Comparison of ENCODE assay signal across 8 cellular contexts in genomic region chr11:72069787-72070251, GRCh38. TPM values are rescaled to one million over a fixed set of nuclear protein-coding genes. Genes with fewer than 3 reads are reported as not detected.
DNase-seq lines count a peak whose midpoint lies in the region; ATAC-seq and TF ChIP-seq lines count a peak whose summit lies in the region.

No MANE protein-coding gene starts in this region.

- DNase-seq in GM04503 (ENCODE audit: low read depth) (peak; percentile 65), SW480 (ENCODE audit: low spot score) (peak; percentile 76), fibroblast of gingiva (ENCODE audit: low read depth) (peak; percentile 87), natural killer cell (peak; percentile 32), HuH-7.5 (ENCODE audit: low spot score) (no peak), superior temporal gyrus (ENCODE audit: extremely low spot score) (no peak)
- DNase-seq in CD4-positive, alpha-beta memory T cell = no peak

- no peak for TF ChIP-seq CTCF in natural killer cell (IDR thresholded peaks at IDR 0.05)

- H3K36me3 ChIP-seq in CD4-positive, alpha-beta memory T cell (ENCODE audit: insufficient read depth, low read length) = no peaks in the 10 kb centered on the region

- POLR2A ChIA-PET in CD4-positive, alpha-beta memory T cell (lab: Charles Lee; ENCODE audit: partially characterized antibody) = interaction anchor here (1.2 kb wide), 1 partner anchor 31 kb away, joined by 3 read pairs; no protein-coding TSS in a partner anchor

- peak overlapping the region; percentile 89 for H3K4me3 Mint-ChIP-seq in natural killer cell
- no peak overlapping the region for H3K4me3 Mint-ChIP-seq in CD4-positive, alpha-beta memory T cell

- intact Hi-C loops in natural killer cell (cut with micrococcal nuclease) = no loop called here
- intact Hi-C loops in CD4-positive, alpha-beta memory T cell (cut with micrococcal nuclease) = no loop called here

- no peaks in the 10 kb centered on the region for H3K9me3 ChIP-seq in CD4-positive, alpha-beta memory T cell (ENCODE audit: control insufficient read depth in 1 of 2, low read length in 2 of 2)

- CTCF ChIA-PET in CD4-positive, alpha-beta memory T cell (lab: Charles Lee; ENCODE audit: partially characterized antibody) = no interaction called here

- no peaks in the 10 kb centered on the region for H3K9me3 Mint-ChIP-seq in natural killer cell
- H3K9me3 Mint-ChIP-seq in CD4-positive, alpha-beta memory T cell = no peaks in the 10 kb centered on the region

- no peaks in the 10 kb centered on the region for H3K27me3 ChIP-seq in CD4-positive, alpha-beta memory T cell (ENCODE audit: insufficient read depth, low read length)

- peak overlapping the region; percentile 86 to 96 for H3K27ac Mint-ChIP-seq in natural killer cell
- peak overlapping the region in 3 of 7 donors; percentile 68 to 92 (median 68) for H3K27ac Mint-ChIP-seq in CD4-positive, alpha-beta memory T cell

- H3K4me3 ChIP-seq in CD4-positive, alpha-beta memory T cell (ENCODE audit: low read length in 2 of 2) = no peak overlapping the region

- no peaks in the 10 kb centered on the region for H3K27me3 Mint-ChIP-seq in natural killer cell (ENCODE audit: low read depth in 2 of 2)
- H3K27me3 Mint-ChIP-seq in CD4-positive, alpha-beta memory T cell = no peaks in the 10 kb centered on the region

- H3K4me1 Mint-ChIP-seq in natural killer cell = peaks cover 70 to 71% of the 10 kb centered on the region in 2 donors
- H3K4me1 Mint-ChIP-seq in CD4-positive, alpha-beta memory T cell = peaks cover 23 to 24% (median 23%) of the 10 kb centered on the region in 4 donors

- no peaks in the 10 kb centered on the region for H3K36me3 Mint-ChIP-seq in natural killer cell
- H3K36me3 Mint-ChIP-seq in CD4-positive, alpha-beta memory T cell = peaks cover 17 to 20% of the 10 kb centered on the region in 2 donors

- ATAC-seq in HG03108 (IDR thresholded peaks at IDR 0.05; ENCODE audit: unreplicated experiment) (peak; percentile 77), natural killer cell (peak; percentile 72 to 84 (median 77))

- H3K4me1 ChIP-seq in CD4-positive, alpha-beta memory T cell (ENCODE audit: insufficient read depth, low read length) = peaks cover 26% of the 10 kb centered on the region

- H3K27ac ChIP-seq in CD4-positive, alpha-beta memory T cell (ENCODE audit: low read depth, low read length) = no peak overlapping the region

RNA-seq across cellular contexts. Expression of gene NUMA1, which starts 10.5 kb away (rescaled TPM):
- 100 to 1,000 TPM; 261 to 290 (median 262) TPM for total RNA-seq in natural killer cell
- total RNA-seq in CD4-positive, alpha-beta memory T cell = 100 to 1,000 TPM; 376 to 380 TPM
- polyA plus RNA-seq in CD4-positive, alpha-beta memory T cell = 100 to 1,000 TPM in 1 of 2 donors, 1 to 10 TPM in 1; 4.0 to 100 TPM

RNA-seq across cellular contexts. Expression of gene LRRC51, which starts 10.8 kb away (rescaled TPM):
- total RNA-seq in natural killer cell = 1 to 10 TPM; 2.0 to 3.1 (median 2.5) TPM
- total RNA-seq in CD4-positive, alpha-beta memory T cell = 1 to 10 TPM; 4.2 to 4.5 TPM
- polyA plus RNA-seq in CD4-positive, alpha-beta memory T cell = 1 to 10 TPM; 4.0 to 5.3 TPM

RNA-seq across cellular contexts. Expression of gene LAMTOR1, which starts 33.3 kb away (rescaled TPM):
- total RNA-seq in natural killer cell = 10 to 100 TPM; 55.5 to 62.9 (median 56.2) TPM
- total RNA-seq in CD4-positive, alpha-beta memory T cell = 10 to 100 TPM; 66.8 to 68.6 TPM
- polyA plus RNA-seq in CD4-positive, alpha-beta memory T cell = 100 to 1,000 TPM in 1 of 2 donors, 10 to 100 TPM in 1; 77.5 to 105 TPM

RNA-seq across cellular contexts. Expression of gene TOMT, which starts 35.9 kb away (rescaled TPM):
- not detected for total RNA-seq in natural killer cell
- not detected for total RNA-seq in CD4-positive, alpha-beta memory T cell
- polyA plus RNA-seq in CD4-positive, alpha-beta memory T cell = not detected

RNA-seq across cellular contexts. Expression of gene ANAPC15, which starts 42.7 kb away (rescaled TPM):
- total RNA-seq in natural killer cell = 10 to 100 TPM; 22.0 to 38.3 (median 29.7) TPM
- total RNA-seq in CD4-positive, alpha-beta memory T cell = 10 to 100 TPM; 38.6 to 40.2 TPM
- 100 to 1,000 TPM in 1 of 2 donors, 10 to 100 TPM in 1; 84.5 to 105 TPM for polyA plus RNA-seq in CD4-positive, alpha-beta memory T cell

Comparison
In these comparisons a context has a peak if more than half of its experiments do, and no peak if none do; other contexts are left out.
1. DNase-seq: peak in GM04503 (single experiment), SW480 (single experiment), fibroblast of gingiva (single experiment) and natural killer cell (single experiment); none in HuH-7.5 (single experiment), CD4-positive, alpha-beta memory T cell (0 of 5) and superior temporal gyrus (single experiment).